ENCODE assay signal across 1 cellular context in genomic region chrX:85375333-85375738, GRCh38.
TF ChIP-seq lines count a peak whose summit lies in the region.

No MANE protein-coding gene starts in this region.

TF ChIP-seq in GM12878, 131 proteins besides CTCF, POLR2A, EP300 and RAD21 (continued from another document):
- TF ChIP-seq PBX3 (IDR thresholded peaks at IDR 0.05; ENCODE audit: insufficient replicate concordance, low read depth, low read length) = no peak
- TF ChIP-seq SMAD1 (IDR thresholded peaks at IDR 0.05; ENCODE audit: low read depth, partially characterized antibody) = no peak
- no peak for TF ChIP-seq YBX1 (IDR thresholded peaks at IDR 0.05)
- TF ChIP-seq SREBF1 (IDR thresholded peaks at IDR 0.05; ENCODE audit: low read length) = no peak
- TF ChIP-seq ZNF207 (IDR thresholded peaks at IDR 0.05; ENCODE audit: borderline replicate concordance) = no peak
- no peak for TF ChIP-seq KDM1A (IDR thresholded peaks at IDR 0.05; ENCODE audit: borderline replicate concordance)
- no peak for TF ChIP-seq USF1 (IDR thresholded peaks at IDR 0.05; ENCODE audit: borderline replicate concordance, extremely low read length, insufficient read depth, low read depth, low read length)
- no peak for TF ChIP-seq TCF7 (IDR thresholded peaks at IDR 0.05; ENCODE audit: borderline replicate concordance)
- TF ChIP-seq CBX5 (IDR thresholded peaks at IDR 0.05; ENCODE audit: low read depth) = no peak
- TF ChIP-seq USF2 (IDR thresholded peaks at IDR 0.05; ENCODE audit: borderline replicate concordance, low read depth, low read length) = no peak
- peak; percentile 81 for TF ChIP-seq ATF7 (IDR thresholded peaks at IDR 0.05; ENCODE audit: low read depth)
- TF ChIP-seq MLLT1 (IDR thresholded peaks at IDR 0.05) = peak; percentile 47; the same call in 1 of the 2 replicates
- TF ChIP-seq ZNF687 (IDR thresholded peaks at IDR 0.05) = 0 out of 2 replicates have a peak, but pooled peaks have one; percentile 17
- no peak for TF ChIP-seq NFYA (IDR thresholded peaks at IDR 0.05; ENCODE audit: borderline replicate concordance, low read depth, low read length)
- no peak for TF ChIP-seq RAD51 (IDR thresholded peaks at IDR 0.05)
- TF ChIP-seq RBBP5 (conservative IDR thresholded peaks at IDR 0.05) = no peak
- no peak for TF ChIP-seq IRF4 (IDR thresholded peaks at IDR 0.05; ENCODE audit: low read depth, low read length)
- no peak for TF ChIP-seq SREBF2 (IDR thresholded peaks at IDR 0.05; ENCODE audit: low read length)
- no peak for TF ChIP-seq SMC3 (IDR thresholded peaks at IDR 0.05; ENCODE audit: borderline replicate concordance, low read length)
